Comparison of ENCODE assay signal across 18 cellular contexts in the genomic region with DNA sequence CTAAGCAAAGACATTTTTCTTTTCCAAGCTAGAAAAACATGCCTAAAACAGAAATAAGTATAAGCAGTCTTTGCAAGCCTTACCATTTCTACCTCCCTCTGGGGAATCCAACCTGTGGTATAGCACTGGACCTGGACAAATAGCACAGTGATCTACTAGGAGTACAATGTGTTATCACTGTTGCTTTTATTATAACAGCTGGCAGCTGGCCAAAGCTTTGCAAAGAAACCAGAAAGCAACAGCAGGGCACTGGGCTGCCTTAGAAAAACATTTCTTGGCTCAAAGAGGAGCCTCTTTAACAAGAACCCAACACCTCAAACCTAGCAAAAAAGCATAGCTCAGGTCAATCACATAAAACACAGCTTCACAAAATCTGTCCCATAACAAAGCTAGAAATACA.
DNase-seq lines count a peak whose midpoint lies in the region; ATAC-seq and TF ChIP-seq lines count a peak whose summit lies in the region.
"Had no signal": no experiment of that assay in that cellular context is flagged by ENCODE, and none has a peak within 500 bp of the region (broad histone marks: within the 10 kb centered on the region; RNA-seq: fewer than 3 reads in every experiment).

No MANE protein-coding gene starts in this region.

- CTCF ChIA-PET in OCI-LY7 (lab: Charles Lee; ENCODE audit: unreplicated experiment), result no interaction called here

- H2AFZ ChIP-seq in OCI-LY7 (ENCODE audit: low read length), result 0 out of 2 replicates have a peak overlapping the region, but pooled peaks have one; percentile 22

- DNase-seq in DMS153 (lab: John Stamatoyannopoulos, UW), result peak; percentile 60
- DNase-seq in HT-29 (ENCODE audit: low spot score), result peak; percentile 66
- DNase-seq in OCI-LY7 (ENCODE audit: low spot score), result peak; percentile 39
- peak; percentile 0 for DNase-seq in fibroblast of pulmonary artery (ENCODE audit: low read depth)
- DNase-seq in gastrocnemius medialis, result no peak
- no peak for DNase-seq in effector CD8-positive, alpha-beta T cell (lab: John Stamatoyannopoulos, UW)
- DNase-seq: BE2C, GOT3, NCI-H510A, T-cell had no signal

- in situ Hi-C loops in gastrocnemius medialis (cut with MboI; ENCODE audit: low sequenced_read_pairs in 4 of 4), result no loop called here

- H3K27ac ChIP-seq in OCI-LY7 (ENCODE audit: low read depth, low read length, poor library complexity, severe bottlenecking), result no peak overlapping the region
- no peak overlapping the region for H3K27ac ChIP-seq in gastrocnemius medialis
- H3K27ac ChIP-seq: heart left ventricle, neutrophil, thoracic aorta had no signal

- H3K4me3 ChIP-seq in OCI-LY7 (ENCODE audit: low read depth, low read length, poor library complexity, severe bottlenecking) (no peak overlapping the region), fibroblast of pulmonary artery (replicated peaks; ENCODE audit: low read depth, low read length) (no peak overlapping the region), gastrocnemius medialis (no peak overlapping the region)
- H3K4me3 ChIP-seq: dorsolateral prefrontal cortex, GM12878, heart left ventricle, thoracic aorta had no signal

- no peaks in the 10 kb centered on the region for H3K79me2 ChIP-seq in OCI-LY7 (ENCODE audit: insufficient read depth, low read depth, low read length)

- no peaks in the 10 kb centered on the region for H4K20me1 ChIP-seq in OCI-LY7 (ENCODE audit: insufficient read depth, low read length)

- TF ChIP-seq CTCF in OCI-LY7 (conservative IDR thresholded peaks at IDR 0.05; ENCODE audit: low read length) (no peak), fibroblast of pulmonary artery (IDR thresholded peaks at IDR 0.05; ENCODE audit: low read length, missing control alignments) (no peak), gastrocnemius medialis (IDR thresholded peaks at IDR 0.05 in 4 of 5, conservative IDR thresholded peaks at IDR 0.05 in 1 of 5) (no peak)

- no peak for ATAC-seq in gastrocnemius medialis
- ATAC-seq in HG02884 (IDR thresholded peaks at IDR 0.05; ENCODE audit: unreplicated experiment), result no peak
- no peak for ATAC-seq in GM19397 (IDR thresholded peaks at IDR 0.05; ENCODE audit: unreplicated experiment)
- ATAC-seq: GM12878, right cardiac atrium, T-cell had no signal

- no peaks in the 10 kb centered on the region for H3K27me3 ChIP-seq in gastrocnemius medialis
- H3K27me3 ChIP-seq: BE2C, dorsolateral prefrontal cortex, heart left ventricle, neutrophil had no signal

- no peaks in the 10 kb centered on the region for H3K36me3 ChIP-seq in OCI-LY7 (ENCODE audit: insufficient read depth, low read length)
- no peaks in the 10 kb centered on the region for H3K36me3 ChIP-seq in gastrocnemius medialis
- H3K36me3 ChIP-seq: BE2C, heart left ventricle, neutrophil, thoracic aorta had no signal

- TF ChIP-seq POLR2A in gastrocnemius medialis (IDR thresholded peaks at IDR 0.05), result no peak

- no peaks in the 10 kb centered on the region for H3K9me2 ChIP-seq in OCI-LY7 (ENCODE audit: insufficient read depth, low read length)

- POLR2A ChIA-PET in OCI-LY7 (lab: Charles Lee), result no interaction called here

- H3K9me3 ChIP-seq in OCI-LY7 (ENCODE audit: low read length) (no peaks in the 10 kb centered on the region), gastrocnemius medialis (no peaks in the 10 kb centered on the region)
- H3K9me3 ChIP-seq: BE2C, heart left ventricle, neutrophil, thoracic aorta had no signal

- BruUV-seq in OCI-LY7 (replicated peaks; lab: Mats Ljungman, UMichigan), result no TSS peak

- intact Hi-C loops in OCI-LY7 (cut with micrococcal nuclease; ENCODE audit: unreplicated experiment), result no loop called here
- intact Hi-C loops in gastrocnemius medialis (cut with DNase I; ENCODE audit: low total_unique reads), result no loop called here

- H3K4me1 ChIP-seq in OCI-LY7 (ENCODE audit: insufficient read depth, low read length, poor library complexity, severe bottlenecking) (peaks cover 38% of the 10 kb centered on the region), gastrocnemius medialis (no peaks in the 10 kb centered on the region)
- H3K4me1 ChIP-seq: BE2C, heart left ventricle had no signal

- H3K4me2 ChIP-seq in OCI-LY7 (ENCODE audit: low read length), result peak overlapping the region; percentile 21; the same call in 1 of the 2 replicates

Comparison
In these comparisons a context has a peak if more than half of its experiments do, and no peak if none do; other contexts are left out.
1. DNase-seq: peak in DMS153 (single experiment), HT-29 (single experiment), OCI-LY7 (single experiment) and fibroblast of pulmonary artery (single experiment); none in gastrocnemius medialis (0 of 2) and effector CD8-positive, alpha-beta T cell (single experiment).